8 cellular contexts compared by ENCODE assay signal in the genomic region with DNA sequence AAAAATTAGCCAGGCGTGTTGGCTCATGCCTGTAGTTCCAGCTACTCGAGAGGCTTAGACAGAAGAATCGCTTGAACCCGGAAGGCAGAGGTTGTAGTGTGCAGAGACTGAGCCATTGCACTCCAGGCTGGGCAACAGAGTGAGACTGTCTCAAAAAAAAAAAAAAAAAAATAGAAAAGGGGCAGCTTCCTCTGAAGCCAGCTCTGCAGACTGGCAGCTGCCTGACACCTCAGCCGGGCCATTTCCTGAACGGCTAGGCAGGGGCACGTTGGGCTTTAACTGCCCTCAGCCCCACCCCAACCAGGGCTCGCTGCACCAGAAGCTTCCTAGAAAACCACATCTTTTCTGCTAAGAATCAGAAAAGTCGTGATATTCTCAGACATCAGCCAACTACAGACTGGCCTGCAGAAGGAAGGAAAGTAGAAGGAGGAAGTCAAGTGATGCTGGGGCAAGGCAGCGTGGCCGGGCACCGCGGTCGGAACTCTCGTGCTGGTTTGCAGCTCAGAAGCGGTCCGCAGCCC.
A peak's percentile ranks its signal among the peaks of the same experiment; 100 is the strongest.
DNase-seq lines count a peak whose midpoint lies in the region; ATAC-seq and TF ChIP-seq lines count a peak whose summit lies in the region.

No MANE protein-coding gene starts in this region.

- no peaks in the 10 kb centered on the region for H3K36me3 Mint-ChIP-seq in stimulated activated memory B cell treated with anti-CD40 and anti-IgM and Interleukin-4, amounts not matched to agents 10 μg/mL and 1 μg/mL and 100 μg/mL, for 72 hours

- H3K9me3 Mint-ChIP-seq in stimulated activated memory B cell treated with anti-CD40 and anti-IgM and Interleukin-4, amounts not matched to agents 10 μg/mL and 1 μg/mL and 100 μg/mL, for 72 hours, result no peaks in the 10 kb centered on the region

- peak overlapping the region; percentile 59 for H3K4me3 Mint-ChIP-seq in stimulated activated memory B cell treated with anti-CD40 and anti-IgM and Interleukin-4, amounts not matched to agents 10 μg/mL and 1 μg/mL and 100 μg/mL, for 72 hours

- peak; percentile 49 for DNase-seq in GM13976 (ENCODE audit: low spot score)
- peak; percentile 67 for DNase-seq in SKM-1 treated with dmso at 0.1 percent for 144 hours (lab: John Stamatoyannopoulos, UW; ENCODE audit: unreplicated experiment)
- DNase-seq in epithelial cell of esophagus (ENCODE audit: low read depth), result peak; percentile 31
- DNase-seq in HUDEP-2 (lab: John Stamatoyannopoulos, UW; ENCODE audit: unreplicated experiment in 76 of 76), result no peak
- DNase-seq in NCI-H345 treated with DMSO at 0.1 percent for 48 hours (lab: John Stamatoyannopoulos, UW; ENCODE audit: unreplicated experiment), result no peak

- peaks cover 46% of the 10 kb centered on the region for H3K4me1 Mint-ChIP-seq in stimulated activated memory B cell treated with anti-CD40 and anti-IgM and Interleukin-4, amounts not matched to agents 10 μg/mL and 1 μg/mL and 100 μg/mL, for 72 hours

- no peak for TF ChIP-seq CTCF in GM13976 (IDR thresholded peaks at IDR 0.05; ENCODE audit: borderline replicate concordance, control extremely low read depth, extremely low read depth, insufficient read depth, missing control alignments)
- TF ChIP-seq CTCF in epithelial cell of esophagus (IDR thresholded peaks at IDR 0.05; ENCODE audit: insufficient read depth, low read depth, low read length, missing control alignments), result no peak

- no peaks in the 10 kb centered on the region for H3K27me3 Mint-ChIP-seq in stimulated activated memory B cell treated with anti-CD40 and anti-IgM and Interleukin-4, amounts not matched to agents 10 μg/mL and 1 μg/mL and 100 μg/mL, for 72 hours

- peak; percentile 48 for ATAC-seq in HG02623 (IDR thresholded peaks at IDR 0.05; ENCODE audit: unreplicated experiment)
- peak; percentile 92 for ATAC-seq in stimulated activated memory B cell treated with anti-CD40 and anti-IgM and Interleukin-4, amounts not matched to agents 10 μg/mL and 1 μg/mL and 100 μg/mL, for 72 hours
- no peak for ATAC-seq in HG03095 (IDR thresholded peaks at IDR 0.05; ENCODE audit: unreplicated experiment)

- no peak overlapping the region for H3K4me3 ChIP-seq in epithelial cell of esophagus (ENCODE audit: low read length)

- in situ Hi-C loops in GM13976 (cut with MboI; ENCODE audit: low sequenced_read_pairs, unreplicated experiment), result no loop called here

- peak overlapping the region; percentile 88 for H3K27ac Mint-ChIP-seq in stimulated activated memory B cell treated with anti-CD40 and anti-IgM and Interleukin-4, amounts not matched to agents 10 μg/mL and 1 μg/mL and 100 μg/mL, for 72 hours

Comparison
In these comparisons a context has a peak if more than half of its experiments do, and no peak if none do; other contexts are left out.
1. DNase-seq: peak in GM13976 (single experiment), SKM-1 treated with dmso at 0.1 percent for 144 hours (single experiment) and epithelial cell of esophagus (single experiment); none in HUDEP-2 (0 of 76) and NCI-H345 treated with DMSO at 0.1 percent for 48 hours (single experiment).